ENCODE assay signal across 22 cellular contexts in the genomic region with DNA sequence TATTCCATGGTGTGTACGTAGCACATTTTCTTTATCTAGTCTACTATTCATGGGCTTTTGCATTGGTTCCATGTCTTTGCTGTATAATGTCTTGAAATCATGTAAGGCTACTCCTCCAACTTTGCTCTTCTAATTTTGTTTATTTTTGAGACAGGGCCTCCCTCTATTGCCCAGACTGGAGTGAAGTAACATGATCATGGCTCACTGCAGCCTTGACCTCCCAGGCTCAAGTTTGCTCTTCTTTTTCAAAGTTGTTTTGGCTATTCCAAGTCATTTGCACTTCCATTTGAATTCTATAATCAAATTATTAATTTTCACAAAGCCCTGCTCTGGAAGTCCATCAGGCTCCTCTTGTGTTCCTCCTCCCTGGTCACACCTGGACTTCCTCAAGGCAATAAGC.
DNase-seq lines count a peak whose midpoint lies in the region; ATAC-seq, FAIRE-seq and TF ChIP-seq lines count a peak whose summit lies in the region.
"Had no signal": no experiment of that assay in that cellular context is flagged by ENCODE, and none has a peak within 500 bp of the region (broad histone marks: within the 10 kb centered on the region; RNA-seq: fewer than 3 reads in every experiment).

No MANE protein-coding gene starts in this region.

- no TSS peak for BruUV-seq in HepG2 (replicated peaks; lab: Mats Ljungman, UMichigan)

- H3K4me1 ChIP-seq in liver (ENCODE audit: control insufficient read depth in 4 of 4, insufficient read depth in 4 of 4, low read length in 3 of 4) (no peaks in the 10 kb centered on the region), HepG2 (ENCODE audit: insufficient read depth, low read length) (no peaks in the 10 kb centered on the region), esophagus muscularis mucosa (peaks cover 7 to 17% (median 10%) of the 10 kb centered on the region in 4 donors), thyroid gland (peaks cover 5 to 8% of the 10 kb centered on the region in 2 donors)

- FAIRE-seq in HepG2 (lab: Jason Lieb, UNC), result no peak

- TF ChIP-seq CTCF in liver (IDR thresholded peaks at IDR 0.05; ENCODE audit: low read depth, low read length, missing input control) (no peak), HepG2 (CRISPR knock-in tag; IDR thresholded peaks at IDR 0.05) (no peak), NB4 (IDR thresholded peaks at IDR 0.05; ENCODE audit: low read depth, low read length) (no peak), esophagus muscularis mucosa (IDR thresholded peaks at IDR 0.05) (no peak), thyroid gland (IDR thresholded peaks at IDR 0.05) (no peak)

- H3K9ac ChIP-seq in liver (ENCODE audit: low read depth in 1 of 2, low read length in 2 of 2) (no peak overlapping the region), HepG2 (ENCODE audit: insufficient read depth, low read depth, low read length) (no peak overlapping the region)

- peaks cover 17 to 21% of the 10 kb centered on the region in 2 donors for H3K4me1 Mint-ChIP-seq in effector memory CD8-positive, alpha-beta T cell (ENCODE audit: low read depth in 2 of 2)

- in situ Hi-C loops in HepG2 (cut with HindIII; ENCODE audit: extremely low pct_ligation_motif_present, low pct_unique_long_range_greater_than_20kb), result loop anchor here (10.0 kb wide), 1 partner anchor 189 kb away; no protein-coding TSS in a partner anchor

- POLR2A ChIA-PET in HepG2 (lab: Yijun Ruan, JAX), result no interaction called here

- H3K36me3 ChIP-seq in liver (ENCODE audit: control insufficient read depth in 4 of 4, insufficient read depth in 3 of 4, low read depth in 1 of 4, low read length in 3 of 4) (no peaks in the 10 kb centered on the region), HepG2 (replicated peaks in 1 of 2; ENCODE audit: control insufficient read depth in 1 of 2, insufficient read depth in 2 of 2, low read length in 2 of 2) (no peaks in the 10 kb centered on the region), esophagus muscularis mucosa (no peaks in the 10 kb centered on the region), thyroid gland (no peaks in the 10 kb centered on the region)
- H3K36me3 ChIP-seq: left lung, sigmoid colon had no signal

- peaks cover 7 to 8% of the 10 kb centered on the region in 2 donors for H3K27me3 Mint-ChIP-seq in effector memory CD8-positive, alpha-beta T cell

- no peaks in the 10 kb centered on the region for H3K9me3 Mint-ChIP-seq in effector memory CD8-positive, alpha-beta T cell
- H3K9me3 Mint-ChIP-seq: activated CD4-positive, alpha-beta T cell treated with anti-CD3 and anti-CD28 coated beads, Interleukin-2, amount 10 ng/mL, durations not matched to agents 7 days and 5 days; activated naive CD4-positive, alpha-beta T cell treated with anti-CD3 and anti-CD28 coated beads for 36 hours; brain; stimulated activated naive CD8-positive, alpha-beta T cell treated with anti-CD3 and anti-CD28 coated beads, Interleukin-15, Interleukin-2, amounts not matched to agents 100 ng/mL and 50 ng/mL, for 24 hours; type B pancreatic cell had no signal

- no peak overlapping the region for H3K27ac ChIP-seq in liver (ENCODE audit: low read depth in 1 of 2, low read length in 2 of 2)
- no peak overlapping the region for H3K27ac ChIP-seq in HepG2 (ENCODE audit: extremely low read length, insufficient read depth, low read length)
- no peak overlapping the region for H3K27ac ChIP-seq in esophagus muscularis mucosa (replicated peaks in 1 of 4)
- H3K27ac ChIP-seq in thyroid gland, result no peak overlapping the region
- H3K27ac ChIP-seq: left lung, sigmoid colon had no signal

- ATAC-seq in HepG2 (no peak), HG03442 (IDR thresholded peaks at IDR 0.05; ENCODE audit: unreplicated experiment) (no peak)
- no peak for ATAC-seq in effector memory CD8-positive, alpha-beta T cell (replicated peaks)
- ATAC-seq: left lung had no signal

- DNase-seq in HepG2 (ENCODE audit: low spot score), result no peak
- peak; percentile 42 for DNase-seq in NB4 (ENCODE audit: low read depth)
- DNase-seq in effector memory CD8-positive, alpha-beta T cell, result no peak
- no peak for DNase-seq in effector CD4-positive, alpha-beta T cell
- no peak for DNase-seq in esophagus muscularis mucosa (ENCODE audit: extremely low spot score)
- no peak for DNase-seq in thyroid gland
- DNase-seq: activated CD4-positive, alpha-beta T cell treated with anti-CD3 and anti-CD28 coated beads, Interleukin-2, amount 10 ng/mL, durations not matched to agents 7 days and 5 days; activated naive CD4-positive, alpha-beta T cell treated with anti-CD3 and anti-CD28 coated beads for 36 hours; dorsolateral prefrontal cortex; erythroblast; glutamatergic neuron; left lung; NCI-H1694 treated with DMSO at 0.1 percent for 48 hours; NCI-H2227 treated with DMSO at 0.1 percent for 48 hours; NCI-H82; RPMI8226; sigmoid colon had no signal

- H3K27me3 ChIP-seq in liver (ENCODE audit: control insufficient read depth in 4 of 4, insufficient read depth in 4 of 4, low read length in 3 of 4), result no peaks in the 10 kb centered on the region
- H3K27me3 ChIP-seq in HepG2 (ENCODE audit: control insufficient read depth in 1 of 2, insufficient read depth in 2 of 2, low read length in 2 of 2), result no peaks in the 10 kb centered on the region
- H3K27me3 ChIP-seq in esophagus muscularis mucosa, result no peaks in the 10 kb centered on the region
- H3K27me3 ChIP-seq in thyroid gland, result no peaks in the 10 kb centered on the region
- H3K27me3 ChIP-seq: dorsolateral prefrontal cortex, left lung, sigmoid colon had no signal

- TF ChIP-seq RAD21 in liver (IDR thresholded peaks at IDR 0.05) (peak; percentile 62 to 65), HepG2 (CRISPR knock-in tag; IDR thresholded peaks at IDR 0.05) (no peak)

- peak overlapping the region; percentile 13 to 96 for H3K27ac Mint-ChIP-seq in effector memory CD8-positive, alpha-beta T cell
- H3K27ac Mint-ChIP-seq: brain, type B pancreatic cell had no signal

- no peaks in the 10 kb centered on the region for H3K79me2 ChIP-seq in HepG2 (ENCODE audit: insufficient read depth, low read length)

- H3K9me3 ChIP-seq in liver (ENCODE audit: control insufficient read depth in 4 of 4, low read length in 3 of 4) (no peaks in the 10 kb centered on the region), HepG2 (ENCODE audit: low read length) (no peaks in the 10 kb centered on the region), esophagus muscularis mucosa (no peaks in the 10 kb centered on the region), thyroid gland (no peaks in the 10 kb centered on the region)
- H3K9me3 ChIP-seq: left lung, sigmoid colon had no signal

- H3K4me3 ChIP-seq in liver (ENCODE audit: low read depth in 1 of 3, low read length in 3 of 3) (no peak overlapping the region), HepG2 (replicated peaks in 1 of 3; ENCODE audit: insufficient read depth in 1 of 3, low read depth in 2 of 3, low read length in 3 of 3) (no peak overlapping the region), NB4 (ENCODE audit: low read depth, low read length) (no peak overlapping the region), esophagus muscularis mucosa (no peak overlapping the region), thyroid gland (replicated peaks in 1 of 3) (no peak overlapping the region)
- H3K4me3 ChIP-seq: dorsolateral prefrontal cortex, left lung, sigmoid colon had no signal

- 99% methylated on average over 1 of the region's 1 CpG for WGBS in liver
- 83% methylated on average over 1 of the region's 1 CpG for WGBS in HepG2 (ENCODE audit: low lambda C conversion rate)
- WGBS in esophagus muscularis mucosa, result 96% methylated on average over 1 of the region's 1 CpG
- WGBS in thyroid gland, 2 donors, result 93 to 96% methylated on average over 1 of the region's 1 CpG

- CTCF ChIA-PET in HepG2 (lab: Yijun Ruan, JAX; ENCODE audit: low intra/inter-chr PET ratio, low total read pairs), result no interaction called here

- intact Hi-C loops in HepG2 (cut with micrococcal nuclease; ENCODE audit: unreplicated experiment), result no loop called here
- intact Hi-C loops in esophagus muscularis mucosa (cut with DNase I), result no loop called here
- intact Hi-C loops in thyroid gland (cut with DNase I), result no loop called here

- H2AFZ ChIP-seq in HepG2 (ENCODE audit: low read length), result no peak overlapping the region

- TF ChIP-seq EP300 in HepG2 (IDR thresholded peaks at IDR 0.05; ENCODE audit: low read depth in 2 of 2, low read length in 2 of 2) (no peak), HepG2 (CRISPR knock-in tag; IDR thresholded peaks at IDR 0.05; ENCODE audit: borderline replicate concordance) (no peak), esophagus muscularis mucosa (IDR thresholded peaks at IDR 0.05) (no peak)

- no peak overlapping the region for H3K4me3 Mint-ChIP-seq in effector memory CD8-positive, alpha-beta T cell
- H3K4me3 Mint-ChIP-seq: brain, type B pancreatic cell had no signal

- no peak overlapping the region for H3K4me2 ChIP-seq in HepG2 (ENCODE audit: low read depth, low read length)

- no peaks in the 10 kb centered on the region for H4K20me1 ChIP-seq in HepG2 (ENCODE audit: insufficient read depth, low read length)

- no peak for TF ChIP-seq POLR2A in HepG2 (IDR thresholded peaks at IDR 0.05; ENCODE audit: insufficient read depth in 1 of 2, low read depth in 2 of 2, low read length in 2 of 2)
- TF ChIP-seq POLR2A in NB4 (IDR thresholded peaks at IDR 0.05; ENCODE audit: extremely low read depth, insufficient read length), result no peak
- TF ChIP-seq POLR2A in esophagus muscularis mucosa (IDR thresholded peaks at IDR 0.05; ENCODE audit: low read depth), result no peak
- TF ChIP-seq POLR2A in thyroid gland (IDR thresholded peaks at IDR 0.05), result no peak

- no peaks in the 10 kb centered on the region for H3K36me3 Mint-ChIP-seq in effector memory CD8-positive, alpha-beta T cell (ENCODE audit: insufficient read depth)
- H3K36me3 Mint-ChIP-seq: brain, type B pancreatic cell had no signal

TF ChIP-seq in liver, 16 proteins besides CTCF, POLR2A, EP300 and RAD21 (continues in another document):
- no peak for TF ChIP-seq YY1 (IDR thresholded peaks at IDR 0.05)
- TF ChIP-seq, protein P1, sequence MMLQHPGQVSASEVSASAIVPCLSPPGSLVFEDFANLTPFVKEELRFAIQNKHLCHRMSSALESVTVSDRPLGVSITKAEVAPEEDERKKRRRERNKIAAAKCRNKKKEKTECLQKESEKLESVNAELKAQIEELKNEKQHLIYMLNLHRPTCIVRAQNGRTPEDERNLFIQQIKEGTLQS (IDR thresholded peaks at IDR 0.05), result no peak

TF ChIP-seq in HepG2, 621 proteins besides CTCF, POLR2A, EP300 and RAD21 (continues in another document):
- TF ChIP-seq, protein P2, sequence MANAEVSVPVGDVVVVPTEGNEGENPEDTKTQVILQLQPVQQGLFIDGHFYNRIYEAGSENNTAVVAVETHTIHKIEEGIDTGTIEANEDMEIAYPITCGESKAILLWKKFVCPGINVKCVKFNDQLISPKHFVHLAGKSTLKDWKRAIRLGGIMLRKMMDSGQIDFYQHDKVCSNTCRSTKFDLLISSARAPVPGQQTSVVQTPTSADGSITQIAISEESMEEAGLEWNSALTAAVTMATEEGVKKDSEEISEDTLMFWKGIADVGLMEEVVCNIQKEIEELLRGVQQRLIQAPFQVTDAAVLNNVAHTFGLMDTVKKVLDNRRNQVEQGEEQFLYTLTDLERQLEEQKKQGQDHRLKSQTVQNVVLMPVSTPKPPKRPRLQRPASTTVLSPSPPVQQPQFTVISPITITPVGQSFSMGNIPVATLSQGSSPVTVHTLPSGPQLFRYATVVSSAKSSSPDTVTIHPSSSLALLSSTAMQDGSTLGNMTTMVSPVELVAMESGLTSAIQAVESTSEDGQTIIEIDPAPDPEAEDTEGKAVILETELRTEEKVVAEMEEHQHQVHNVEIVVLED (CRISPR knock-in tag; IDR thresholded peaks at IDR 0.05; ENCODE audit: borderline replicate concordance), result no peak
